ENCODE assay signal across 1 cellular context in the genomic region with DNA sequence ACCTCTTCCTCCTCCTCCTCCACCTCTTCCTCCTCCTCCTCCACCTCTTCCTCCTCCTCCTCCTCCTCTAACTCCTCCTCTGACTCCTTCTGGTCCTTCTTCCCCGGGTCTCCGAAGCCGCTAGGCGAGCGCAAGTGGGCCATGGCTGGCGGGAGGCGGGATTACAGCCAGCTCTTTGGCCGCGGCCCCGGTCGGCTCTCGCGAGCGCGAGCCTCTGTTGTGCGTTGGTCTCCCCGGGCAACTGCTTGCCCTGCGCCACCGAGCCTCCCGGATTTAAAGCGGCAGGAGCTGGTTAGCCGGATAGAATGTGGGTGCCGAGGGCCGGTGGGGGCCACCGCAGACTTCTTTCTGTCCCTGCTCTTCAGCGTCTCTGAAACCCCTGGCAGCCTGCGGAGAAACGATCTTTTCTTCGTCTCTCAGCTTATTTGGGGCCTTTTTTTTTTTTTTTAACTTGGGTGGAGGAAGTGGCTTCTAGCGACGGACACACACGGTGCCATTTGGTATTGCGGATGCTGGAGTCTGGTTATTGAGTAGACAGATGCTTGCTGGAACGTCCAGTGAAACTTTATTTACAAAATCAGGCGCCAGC.
A peak's percentile ranks its signal among the peaks of the same experiment; 100 is the strongest.
TF ChIP-seq lines count a peak whose summit lies in the region.

A gene (minus strand): TSS at position 165 of the 589 bp plus-strand sequence. CDS start 22 bp downstream, at position 143.

TF ChIP-seq in HepG2, 621 proteins besides CTCF, POLR2A, EP300 and RAD21 (continued from another document and continues in another):
- TF ChIP-seq XRCC5 (optimal IDR thresholded peaks at IDR 0.05; ENCODE audit: low read length) = peak; percentile 46
- TF ChIP-seq ZNF441 (CRISPR knock-in tag; IDR thresholded peaks at IDR 0.05; ENCODE audit: borderline replicate concordance) = no peak; the same call in 1 of the 2 replicates
- TF ChIP-seq, protein P1, sequence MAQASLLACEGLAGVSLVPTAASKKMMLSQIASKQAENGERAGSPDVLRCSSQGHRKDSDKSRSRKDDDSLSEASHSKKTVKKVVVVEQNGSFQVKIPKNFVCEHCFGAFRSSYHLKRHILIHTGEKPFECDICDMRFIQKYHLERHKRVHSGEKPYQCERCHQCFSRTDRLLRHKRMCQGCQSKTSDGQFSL (CRISPR knock-in tag; IDR thresholded peaks at IDR 0.05) = no peak
- TF ChIP-seq TBL1XR1 (IDR thresholded peaks at IDR 0.05; ENCODE audit: borderline replicate concordance, low read length, partially characterized antibody) = no peak
- no peak for TF ChIP-seq ZNF335 (CRISPR knock-in tag; IDR thresholded peaks at IDR 0.05)
- no peak for TF ChIP-seq ZSCAN12 (CRISPR knock-in tag; IDR thresholded peaks at IDR 0.05)
- TF ChIP-seq GZF1 (CRISPR knock-in tag; IDR thresholded peaks at IDR 0.05) = no peak; the same call in 1 of the 2 replicates
- TF ChIP-seq TOE1 (CRISPR knock-in tag; IDR thresholded peaks at IDR 0.05) = no peak
- no peak for TF ChIP-seq ZFP36 (IDR thresholded peaks at IDR 0.05; ENCODE audit: borderline replicate concordance, low read depth, low read length, partially characterized antibody)
- no peak for TF ChIP-seq CCDC6 (CRISPR knock-in tag; IDR thresholded peaks at IDR 0.05)
- TF ChIP-seq TARDBP (CRISPR knock-in tag; IDR thresholded peaks at IDR 0.05) = no peak
- no peak for TF ChIP-seq JUN (CRISPR knock-in tag; IDR thresholded peaks at IDR 0.05)
- TF ChIP-seq ZKSCAN5 (CRISPR knock-in tag; IDR thresholded peaks at IDR 0.05) = no peak
- no peak for TF ChIP-seq ZNF230 (CRISPR knock-in tag; IDR thresholded peaks at IDR 0.05)
- TF ChIP-seq, protein P2, sequence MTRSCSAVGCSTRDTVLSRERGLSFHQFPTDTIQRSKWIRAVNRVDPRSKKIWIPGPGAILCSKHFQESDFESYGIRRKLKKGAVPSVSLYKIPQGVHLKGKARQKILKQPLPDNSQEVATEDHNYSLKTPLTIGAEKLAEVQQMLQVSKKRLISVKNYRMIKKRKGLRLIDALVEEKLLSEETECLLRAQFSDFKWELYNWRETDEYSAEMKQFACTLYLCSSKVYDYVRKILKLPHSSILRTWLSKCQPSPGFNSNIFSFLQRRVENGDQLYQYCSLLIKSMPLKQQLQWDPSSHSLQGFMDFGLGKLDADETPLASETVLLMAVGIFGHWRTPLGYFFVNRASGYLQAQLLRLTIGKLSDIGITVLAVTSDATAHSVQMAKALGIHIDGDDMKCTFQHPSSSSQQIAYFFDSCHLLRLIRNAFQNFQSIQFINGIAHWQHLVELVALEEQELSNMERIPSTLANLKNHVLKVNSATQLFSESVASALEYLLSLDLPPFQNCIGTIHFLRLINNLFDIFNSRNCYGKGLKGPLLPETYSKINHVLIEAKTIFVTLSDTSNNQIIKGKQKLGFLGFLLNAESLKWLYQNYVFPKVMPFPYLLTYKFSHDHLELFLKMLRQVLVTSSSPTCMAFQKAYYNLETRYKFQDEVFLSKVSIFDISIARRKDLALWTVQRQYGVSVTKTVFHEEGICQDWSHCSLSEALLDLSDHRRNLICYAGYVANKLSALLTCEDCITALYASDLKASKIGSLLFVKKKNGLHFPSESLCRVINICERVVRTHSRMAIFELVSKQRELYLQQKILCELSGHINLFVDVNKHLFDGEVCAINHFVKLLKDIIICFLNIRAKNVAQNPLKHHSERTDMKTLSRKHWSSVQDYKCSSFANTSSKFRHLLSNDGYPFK (CRISPR knock-in tag; IDR thresholded peaks at IDR 0.05; ENCODE audit: borderline replicate concordance) = peak; percentile 51; the same call in 1 of the 2 replicates
- no peak for TF ChIP-seq SP4 (CRISPR knock-in tag; IDR thresholded peaks at IDR 0.05)
- no peak for TF ChIP-seq RFXANK (CRISPR knock-in tag; IDR thresholded peaks at IDR 0.05)
- no peak for TF ChIP-seq RELA (CRISPR knock-in tag; IDR thresholded peaks at IDR 0.05)
- no peak for TF ChIP-seq ZNF296 (CRISPR knock-in tag; conservative IDR thresholded peaks at IDR 0.05)
- TF ChIP-seq RBM39 (IDR thresholded peaks at IDR 0.05; ENCODE audit: low read depth, low read length, poor library complexity, severe bottlenecking) = no peak
- TF ChIP-seq KDM5A (IDR thresholded peaks at IDR 0.05; ENCODE audit: borderline replicate concordance, low read length) = peak; percentile 21; the same call in 1 of the 2 replicates
- TF ChIP-seq, protein P3, sequence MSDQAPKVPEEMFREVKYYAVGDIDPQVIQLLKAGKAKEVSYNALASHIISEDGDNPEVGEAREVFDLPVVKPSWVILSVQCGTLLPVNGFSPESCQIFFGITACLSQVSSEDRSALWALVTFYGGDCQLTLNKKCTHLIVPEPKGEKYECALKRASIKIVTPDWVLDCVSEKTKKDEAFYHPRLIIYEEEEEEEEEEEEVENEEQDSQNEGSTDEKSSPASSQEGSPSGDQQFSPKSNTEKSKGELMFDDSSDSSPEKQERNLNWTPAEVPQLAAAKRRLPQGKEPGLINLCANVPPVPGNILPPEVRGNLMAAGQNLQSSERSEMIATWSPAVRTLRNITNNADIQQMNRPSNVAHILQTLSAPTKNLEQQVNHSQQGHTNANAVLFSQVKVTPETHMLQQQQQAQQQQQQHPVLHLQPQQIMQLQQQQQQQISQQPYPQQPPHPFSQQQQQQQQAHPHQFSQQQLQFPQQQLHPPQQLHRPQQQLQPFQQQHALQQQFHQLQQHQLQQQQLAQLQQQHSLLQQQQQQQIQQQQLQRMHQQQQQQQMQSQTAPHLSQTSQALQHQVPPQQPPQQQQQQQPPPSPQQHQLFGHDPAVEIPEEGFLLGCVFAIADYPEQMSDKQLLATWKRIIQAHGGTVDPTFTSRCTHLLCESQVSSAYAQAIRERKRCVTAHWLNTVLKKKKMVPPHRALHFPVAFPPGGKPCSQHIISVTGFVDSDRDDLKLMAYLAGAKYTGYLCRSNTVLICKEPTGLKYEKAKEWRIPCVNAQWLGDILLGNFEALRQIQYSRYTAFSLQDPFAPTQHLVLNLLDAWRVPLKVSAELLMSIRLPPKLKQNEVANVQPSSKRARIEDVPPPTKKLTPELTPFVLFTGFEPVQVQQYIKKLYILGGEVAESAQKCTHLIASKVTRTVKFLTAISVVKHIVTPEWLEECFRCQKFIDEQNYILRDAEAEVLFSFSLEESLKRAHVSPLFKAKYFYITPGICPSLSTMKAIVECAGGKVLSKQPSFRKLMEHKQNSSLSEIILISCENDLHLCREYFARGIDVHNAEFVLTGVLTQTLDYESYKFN (CRISPR knock-in tag; conservative IDR thresholded peaks at IDR 0.05) = 0 out of 2 replicates have a peak, but pooled peaks have one; percentile 15
- no peak for TF ChIP-seq DPF2 (CRISPR knock-in tag; IDR thresholded peaks at IDR 0.05; ENCODE audit: borderline replicate concordance, low read depth)
- TF ChIP-seq, protein P4, sequence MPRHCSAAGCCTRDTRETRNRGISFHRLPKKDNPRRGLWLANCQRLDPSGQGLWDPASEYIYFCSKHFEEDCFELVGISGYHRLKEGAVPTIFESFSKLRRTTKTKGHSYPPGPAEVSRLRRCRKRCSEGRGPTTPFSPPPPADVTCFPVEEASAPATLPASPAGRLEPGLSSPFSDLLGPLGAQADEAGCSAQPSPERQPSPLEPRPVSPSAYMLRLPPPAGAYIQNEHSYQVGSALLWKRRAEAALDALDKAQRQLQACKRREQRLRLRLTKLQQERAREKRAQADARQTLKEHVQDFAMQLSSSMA (CRISPR knock-in tag; IDR thresholded peaks at IDR 0.05) = no peak
- TF ChIP-seq, protein P5, sequence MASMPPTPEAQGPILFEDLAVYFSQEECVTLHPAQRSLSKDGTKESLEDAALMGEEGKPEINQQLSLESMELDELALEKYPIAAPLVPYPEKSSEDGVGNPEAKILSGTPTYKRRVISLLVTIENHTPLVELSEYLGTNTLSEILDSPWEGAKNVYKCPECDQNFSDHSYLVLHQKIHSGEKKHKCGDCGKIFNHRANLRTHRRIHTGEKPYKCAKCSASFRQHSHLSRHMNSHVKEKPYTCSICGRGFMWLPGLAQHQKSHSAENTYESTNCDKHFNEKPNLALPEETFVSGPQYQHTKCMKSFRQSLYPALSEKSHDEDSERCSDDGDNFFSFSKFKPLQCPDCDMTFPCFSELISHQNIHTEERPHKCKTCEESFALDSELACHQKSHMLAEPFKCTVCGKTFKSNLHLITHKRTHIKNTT (CRISPR knock-in tag; IDR thresholded peaks at IDR 0.05) = no peak
- TF ChIP-seq ZNF619 (CRISPR knock-in tag; IDR thresholded peaks at IDR 0.05) = no peak
- no peak for TF ChIP-seq NFE2L2 (IDR thresholded peaks at IDR 0.05; ENCODE audit: low read length)
- TF ChIP-seq, protein P6, sequence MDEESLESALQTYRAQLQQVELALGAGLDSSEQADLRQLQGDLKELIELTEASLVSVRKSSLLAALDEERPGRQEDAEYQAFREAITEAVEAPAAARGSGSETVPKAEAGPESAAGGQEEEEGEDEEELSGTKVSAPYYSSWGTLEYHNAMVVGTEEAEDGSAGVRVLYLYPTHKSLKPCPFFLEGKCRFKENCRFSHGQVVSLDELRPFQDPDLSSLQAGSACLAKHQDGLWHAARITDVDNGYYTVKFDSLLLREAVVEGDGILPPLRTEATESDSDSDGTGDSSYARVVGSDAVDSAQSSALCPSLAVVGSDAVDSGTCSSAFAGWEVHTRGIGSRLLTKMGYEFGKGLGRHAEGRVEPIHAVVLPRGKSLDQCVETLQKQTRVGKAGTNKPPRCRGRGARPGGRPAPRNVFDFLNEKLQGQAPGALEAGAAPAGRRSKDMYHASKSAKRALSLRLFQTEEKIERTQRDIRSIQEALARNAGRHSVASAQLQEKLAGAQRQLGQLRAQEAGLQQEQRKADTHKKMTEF (CRISPR knock-in tag; IDR thresholded peaks at IDR 0.05) = peak; percentile 51
- TF ChIP-seq ZNF564 (CRISPR knock-in tag; IDR thresholded peaks at IDR 0.05) = no peak
- no peak for TF ChIP-seq ZNF749 (CRISPR knock-in tag; IDR thresholded peaks at IDR 0.05; ENCODE audit: borderline replicate concordance)
- TF ChIP-seq POGZ (CRISPR knock-in tag; IDR thresholded peaks at IDR 0.05) = peak; percentile 40; the same call in 1 of the 2 replicates
- TF ChIP-seq MED1 (CRISPR knock-in tag; IDR thresholded peaks at IDR 0.05) = peak; percentile 52
- no peak for TF ChIP-seq ZNF746 (CRISPR knock-in tag; IDR thresholded peaks at IDR 0.05)
- TF ChIP-seq, protein P7, sequence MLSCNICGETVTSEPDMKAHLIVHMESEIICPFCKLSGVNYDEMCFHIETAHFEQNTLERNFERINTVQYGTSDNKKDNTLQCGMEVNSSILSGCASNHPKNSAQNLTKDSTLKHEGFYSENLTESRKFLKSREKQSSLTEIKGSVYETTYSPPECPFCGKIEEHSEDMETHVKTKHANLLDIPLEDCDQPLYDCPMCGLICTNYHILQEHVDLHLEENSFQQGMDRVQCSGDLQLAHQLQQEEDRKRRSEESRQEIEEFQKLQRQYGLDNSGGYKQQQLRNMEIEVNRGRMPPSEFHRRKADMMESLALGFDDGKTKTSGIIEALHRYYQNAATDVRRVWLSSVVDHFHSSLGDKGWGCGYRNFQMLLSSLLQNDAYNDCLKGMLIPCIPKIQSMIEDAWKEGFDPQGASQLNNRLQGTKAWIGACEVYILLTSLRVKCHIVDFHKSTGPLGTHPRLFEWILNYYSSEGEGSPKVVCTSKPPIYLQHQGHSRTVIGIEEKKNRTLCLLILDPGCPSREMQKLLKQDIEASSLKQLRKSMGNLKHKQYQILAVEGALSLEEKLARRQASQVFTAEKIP (CRISPR knock-in tag; IDR thresholded peaks at IDR 0.05; ENCODE audit: borderline replicate concordance) = no peak
- TF ChIP-seq JDP2 (CRISPR knock-in tag; IDR thresholded peaks at IDR 0.05; ENCODE audit: borderline replicate concordance) = no peak
- no peak for TF ChIP-seq HCFC1 (IDR thresholded peaks at IDR 0.05; ENCODE audit: low read depth, low read length)
- TF ChIP-seq SCMH1 (CRISPR knock-in tag; IDR thresholded peaks at IDR 0.05; ENCODE audit: borderline replicate concordance) = no peak
- no peak for TF ChIP-seq ZBTB38 (CRISPR knock-in tag; IDR thresholded peaks at IDR 0.05)
- no peak for TF ChIP-seq CC2D1A (CRISPR knock-in tag; IDR thresholded peaks at IDR 0.05)
- TF ChIP-seq ZNF333 (CRISPR knock-in tag; IDR thresholded peaks at IDR 0.05; ENCODE audit: borderline replicate concordance) = no peak
- TF ChIP-seq, protein P8, sequence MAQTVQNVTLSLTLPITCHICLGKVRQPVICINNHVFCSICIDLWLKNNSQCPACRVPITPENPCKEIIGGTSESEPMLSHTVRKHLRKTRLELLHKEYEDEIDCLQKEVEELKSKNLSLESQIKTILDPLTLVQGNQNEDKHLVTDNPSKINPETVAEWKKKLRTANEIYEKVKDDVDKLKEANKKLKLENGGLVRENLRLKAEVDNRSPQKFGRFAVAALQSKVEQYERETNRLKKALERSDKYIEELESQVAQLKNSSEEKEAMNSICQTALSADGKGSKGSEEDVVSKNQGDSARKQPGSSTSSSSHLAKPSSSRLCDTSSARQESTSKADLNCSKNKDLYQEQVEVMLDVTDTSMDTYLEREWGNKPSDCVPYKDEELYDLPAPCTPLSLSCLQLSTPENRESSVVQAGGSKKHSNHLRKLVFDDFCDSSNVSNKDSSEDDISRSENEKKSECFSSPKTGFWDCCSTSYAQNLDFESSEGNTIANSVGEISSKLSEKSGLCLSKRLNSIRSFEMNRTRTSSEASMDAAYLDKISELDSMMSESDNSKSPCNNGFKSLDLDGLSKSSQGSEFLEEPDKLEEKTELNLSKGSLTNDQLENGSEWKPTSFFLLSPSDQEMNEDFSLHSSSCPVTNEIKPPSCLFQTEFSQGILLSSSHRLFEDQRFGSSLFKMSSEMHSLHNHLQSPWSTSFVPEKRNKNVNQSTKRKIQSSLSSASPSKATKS (CRISPR knock-in tag; IDR thresholded peaks at IDR 0.05) = no peak
- TF ChIP-seq ZNF788 (CRISPR knock-in tag; IDR thresholded peaks at IDR 0.05; ENCODE audit: borderline replicate concordance) = no peak
- no peak for TF ChIP-seq ZNF30 (CRISPR knock-in tag; IDR thresholded peaks at IDR 0.05)
- no peak for TF ChIP-seq FOXK1 (CRISPR knock-in tag; IDR thresholded peaks at IDR 0.05; ENCODE audit: borderline replicate concordance, low read depth)
- no peak for TF ChIP-seq ZFP41 (CRISPR knock-in tag; IDR thresholded peaks at IDR 0.05; ENCODE audit: borderline replicate concordance)
- peak; percentile 14; the same call in 1 of the 2 replicates for TF ChIP-seq ZNF292 (CRISPR knock-in tag; IDR thresholded peaks at IDR 0.05; ENCODE audit: borderline replicate concordance, low read depth)
- TF ChIP-seq ZNF232 (CRISPR knock-in tag; IDR thresholded peaks at IDR 0.05; ENCODE audit: borderline replicate concordance) = no peak
- peak; percentile 91 for TF ChIP-seq RFX1 (IDR thresholded peaks at IDR 0.05)
- TF ChIP-seq, protein P9, sequence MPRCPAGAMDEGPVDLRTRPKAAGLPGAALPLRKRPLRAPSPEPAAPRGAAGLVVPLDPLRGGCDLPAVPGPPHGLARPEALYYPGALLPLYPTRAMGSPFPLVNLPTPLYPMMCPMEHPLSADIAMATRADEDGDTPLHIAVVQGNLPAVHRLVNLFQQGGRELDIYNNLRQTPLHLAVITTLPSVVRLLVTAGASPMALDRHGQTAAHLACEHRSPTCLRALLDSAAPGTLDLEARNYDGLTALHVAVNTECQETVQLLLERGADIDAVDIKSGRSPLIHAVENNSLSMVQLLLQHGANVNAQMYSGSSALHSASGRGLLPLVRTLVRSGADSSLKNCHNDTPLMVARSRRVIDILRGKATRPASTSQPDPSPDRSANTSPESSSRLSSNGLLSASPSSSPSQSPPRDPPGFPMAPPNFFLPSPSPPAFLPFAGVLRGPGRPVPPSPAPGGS (CRISPR knock-in tag; IDR thresholded peaks at IDR 0.05) = no peak; the same call in 1 of the 2 replicates
- no peak for TF ChIP-seq ZNF772 (CRISPR knock-in tag; IDR thresholded peaks at IDR 0.05)
- TF ChIP-seq ZC3H4 (CRISPR knock-in tag; IDR thresholded peaks at IDR 0.05; ENCODE audit: borderline replicate concordance) = no peak
- no peak for TF ChIP-seq ZFYVE20 (CRISPR knock-in tag; IDR thresholded peaks at IDR 0.05; ENCODE audit: borderline replicate concordance, low read depth)
- TF ChIP-seq ZIK1 (CRISPR knock-in tag; IDR thresholded peaks at IDR 0.05; ENCODE audit: borderline replicate concordance, low read depth) = no peak
- TF ChIP-seq ZFX (CRISPR knock-in tag; IDR thresholded peaks at IDR 0.05; ENCODE audit: low read depth) = peak; percentile 82
- TF ChIP-seq NCOA2 (CRISPR knock-in tag; IDR thresholded peaks at IDR 0.05) = no peak
- TF ChIP-seq ETV6 (CRISPR knock-in tag; conservative IDR thresholded peaks at IDR 0.05) = no peak
